ENCODE assay signal across 8 cellular contexts in the genomic region with DNA sequence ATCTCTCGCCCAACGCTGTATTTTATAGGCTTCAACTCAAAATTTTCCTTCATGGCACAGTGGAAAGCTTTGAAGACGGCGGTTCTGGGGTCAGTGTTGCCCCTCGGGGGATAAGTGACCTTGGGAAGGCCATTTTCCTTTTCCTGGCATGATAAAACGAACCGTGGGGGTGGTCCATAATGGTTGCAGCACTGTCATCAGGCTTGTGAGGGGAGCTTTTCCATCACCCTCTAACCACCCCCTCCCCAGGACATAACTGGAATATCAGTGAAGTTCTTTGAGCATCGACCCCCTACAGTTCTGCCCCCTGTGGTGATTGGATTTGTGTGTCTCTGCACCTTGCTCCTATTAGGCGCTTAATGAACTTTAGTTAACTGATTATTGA. TPM values are rescaled to one million over a fixed set of nuclear protein-coding genes. Genes with fewer than 3 reads are reported as not detected.
DNase-seq lines count a peak whose midpoint lies in the region; ATAC-seq, FAIRE-seq and TF ChIP-seq lines count a peak whose summit lies in the region.

No MANE protein-coding gene starts in this region.

- peak overlapping the region; percentile 99 for H3K4me2 ChIP-seq in keratinocyte (ENCODE audit: control insufficient read depth, extremely low read depth, insufficient read depth, low read depth, low read length)

- H3K4me3 ChIP-seq in heart right ventricle (peak overlapping the region; percentile 26 to 80 (median 67)), keratinocyte (ENCODE audit: control insufficient read depth in 2 of 3, extremely low read depth in 1 of 3, insufficient read depth in 2 of 3, low read depth in 1 of 3, low read length in 3 of 3) (peak overlapping the region; percentile 60 to 83 (median 63))

- no peaks in the 10 kb centered on the region for H4K20me1 ChIP-seq in keratinocyte (ENCODE audit: control insufficient read depth, extremely low read depth, insufficient read depth, low read length)

- H3K27me3 ChIP-seq in heart right ventricle (no peaks in the 10 kb centered on the region), keratinocyte (ENCODE audit: control insufficient read depth, extremely low read depth, insufficient read depth, low read length) (no peaks in the 10 kb centered on the region)

- H3K9me1 ChIP-seq in keratinocyte (ENCODE audit: control insufficient read depth, extremely low read depth, insufficient read depth, low read length): no peaks in the 10 kb centered on the region

- no peak for DNase-seq in heart right ventricle
- no peak for DNase-seq in cardiac septum (ENCODE audit: low spot score)
- DNase-seq in activated naive CD8-positive, alpha-beta T cell treated with anti-CD3 and anti-CD28 coated beads for 36 hours: no peak
- no peak for DNase-seq in keratinocyte (ENCODE audit: low read depth, low spot score)
- peak in 1 of 49 donors; percentile 59 for DNase-seq in substantia nigra (lab: John Stamatoyannopoulos, UW)
- DNase-seq in NCI-H1930 (lab: John Stamatoyannopoulos, UW): no peak
- DNase-seq in LoVo (ENCODE audit: low spot score): no peak

- no peak for FAIRE-seq in keratinocyte (lab: Jason Lieb, UNC)

- no peaks in the 10 kb centered on the region for H3K36me3 ChIP-seq in heart right ventricle
- no peaks in the 10 kb centered on the region for H3K36me3 ChIP-seq in keratinocyte (ENCODE audit: control insufficient read depth in 2 of 2, extremely low read depth in 1 of 2, insufficient read depth in 2 of 2, low read length in 2 of 2)

- ATAC-seq in heart right ventricle (peak in 3 of 8 donors; percentile 1 to 5 (median 1)), GM21528 (IDR thresholded peaks at IDR 0.05; ENCODE audit: low FRiP score, unreplicated experiment) (no peak)

- peak overlapping the region; percentile 88 for H3K4me3 Mint-ChIP-seq in activated naive CD8-positive, alpha-beta T cell treated with anti-CD3 and anti-CD28 coated beads for 36 hours

- intact Hi-C loops in heart right ventricle (cut with DNase I): loop anchor here in 8 of 10 donors (1.0 to 10.0 kb wide), 11 partner anchors 16 to 360 kb away; a partner anchor contains a TSS
- intact Hi-C loops in cardiac septum (cut with DNase I): loop anchor here (1.0 to 5.0 kb wide), 4 partner anchors 17 to 118 kb away; a partner anchor contains a TSS

- peak overlapping the region; percentile 98 for H3K9ac ChIP-seq in keratinocyte (ENCODE audit: control insufficient read depth, extremely low read depth, insufficient read depth, low read length)

- H3K4me1 Mint-ChIP-seq in activated naive CD8-positive, alpha-beta T cell treated with anti-CD3 and anti-CD28 coated beads for 36 hours: peaks cover 19% of the 10 kb centered on the region

- WGBS in heart right ventricle, 2 donors: 1% methylated on average over 9 of the region's 9 CpGs

- H3K27ac ChIP-seq in heart right ventricle: peak overlapping the region; percentile 82 to 99 (median 94)
- H3K27ac ChIP-seq in keratinocyte (ENCODE audit: control insufficient read depth, insufficient read depth, low read length): peak overlapping the region; percentile 93
- peak overlapping the region; percentile 83 for H3K27ac ChIP-seq in substantia nigra (ENCODE audit: low read depth, low read length, poor library complexity, severe bottlenecking)

- TF ChIP-seq CTCF in heart right ventricle (IDR thresholded peaks at IDR 0.05) (peak in 2 of 9 donors; percentile 20 to 22), keratinocyte (optimal IDR thresholded peaks at IDR 0.05 in 1 of 3, IDR thresholded peaks at IDR 0.05 in 1 of 3, conservative IDR thresholded peaks at IDR 0.05 in 1 of 3; ENCODE audit: extremely low read depth in 1 of 3, insufficient read depth in 2 of 3, low read length in 3 of 3) (peak in 1 of 3 experiments; percentile 6)

- H3K27me3 Mint-ChIP-seq in activated naive CD8-positive, alpha-beta T cell treated with anti-CD3 and anti-CD28 coated beads for 36 hours: no peaks in the 10 kb centered on the region

- no peaks in the 10 kb centered on the region for H3K9me3 Mint-ChIP-seq in activated naive CD8-positive, alpha-beta T cell treated with anti-CD3 and anti-CD28 coated beads for 36 hours

- no peaks in the 10 kb centered on the region for H3K36me3 Mint-ChIP-seq in activated naive CD8-positive, alpha-beta T cell treated with anti-CD3 and anti-CD28 coated beads for 36 hours

- H3K4me1 ChIP-seq in heart right ventricle (peaks cover 5 to 59% (median 26%) of the 10 kb centered on the region in 9 donors), keratinocyte (ENCODE audit: control insufficient read depth, extremely low read depth, insufficient read depth, low read length) (peaks cover 29% of the 10 kb centered on the region)

- H3K79me2 ChIP-seq in keratinocyte (ENCODE audit: control insufficient read depth, insufficient read depth, low read length): no peaks in the 10 kb centered on the region

- H3K27ac Mint-ChIP-seq in activated naive CD8-positive, alpha-beta T cell treated with anti-CD3 and anti-CD28 coated beads for 36 hours: peak overlapping the region; percentile 74

- H2AFZ ChIP-seq in keratinocyte (ENCODE audit: control insufficient read depth, low read length): peak overlapping the region; percentile 86

- dilution Hi-C loops in keratinocyte (cut with MboI; ENCODE audit: extremely low pct_ligation_motif_present, low sequenced_read_pairs): no loop called here

- no peaks in the 10 kb centered on the region for H3K9me3 ChIP-seq in heart right ventricle
- no peaks in the 10 kb centered on the region for H3K9me3 ChIP-seq in keratinocyte (ENCODE audit: control insufficient read depth, low read depth, low read length)

RNA-seq across cellular contexts. Expression of a gene that starts 16.0 kb away (rescaled TPM):
- total RNA-seq in heart right ventricle: 100 to 1,000 TPM in 3 of 10 donors, 10 to 100 TPM in 6, 1 to 10 TPM in 1; 9.3 to 173 (median 64.0) TPM
- 10 to 100 TPM; 17.3 to 49.9 TPM for polyA plus RNA-seq in heart right ventricle
- total RNA-seq in cardiac septum: 25.8 TPM
- 10 to 100 TPM; 19.5 to 20.0 TPM for total RNA-seq in activated naive CD8-positive, alpha-beta T cell treated with anti-CD3 and anti-CD28 coated beads for 36 hours
- polyA plus RNA-seq in keratinocyte: 29.2 to 141 TPM (median 121 TPM) in 3 replicates
- polyA plus RNA-seq in keratinocyte (2011; ENCODE audit: low read depth): 203 TPM
- polyA plus RNA-seq in keratinocyte (2011; cell fraction: cytosol; rRNA removed): 59.7 and 69.9 TPM in 2 replicates
- 468 and 530 TPM in 2 replicates for polyA plus RNA-seq in keratinocyte (2011; cell fraction: nucleus; rRNA removed)
- 11.9 and 76.3 TPM in 2 replicates for polyA plus RNA-seq in keratinocyte (2012; ENCODE audit: low replicate concordance)
- polyA minus RNA-seq in keratinocyte: 33.5 to 179 TPM (median 146 TPM) in 3 replicates
- polyA minus RNA-seq in keratinocyte (2011; cell fraction: cytosol; rRNA and poly(A)+ RNA removed): 174 TPM
- polyA minus RNA-seq in keratinocyte (2011; cell fraction: nucleus; rRNA and poly(A)+ RNA removed): 415 and 474 TPM in 2 replicates
